Comparison of ENCODE assay signal across 1 cellular context in genomic region chr13:98677398-98677797, GRCh38.
TF ChIP-seq lines count a peak whose summit lies in the region.

No MANE protein-coding gene starts in this region.

TF ChIP-seq in SK-N-SH, 30 proteins besides CTCF, POLR2A, EP300 and RAD21 (continued from another document):
- TF ChIP-seq USF2 (IDR thresholded peaks at IDR 0.05; ENCODE audit: borderline replicate concordance, low read depth, low read length) (no peak), SMC3 (IDR thresholded peaks at IDR 0.05; ENCODE audit: low read depth, low read length) (no peak), SIN3A (IDR thresholded peaks at IDR 0.05; ENCODE audit: borderline replicate concordance, low read depth, low read length) (no peak), GATA2 (CRISPR knock-in tag; IDR thresholded peaks at IDR 0.05) (no peak), POLR2AphosphoS5 (IDR thresholded peaks at IDR 0.05; ENCODE audit: low read depth, low read length) (no peak), TAF1 (IDR thresholded peaks at IDR 0.05; ENCODE audit: borderline replicate concordance, low read depth, low read length) (no peak), FOXJ3 (CRISPR knock-in tag; IDR thresholded peaks at IDR 0.05) (no peak), TCF12 (IDR thresholded peaks at IDR 0.05) (no peak), JUND (IDR thresholded peaks at IDR 0.05) (no peak), EZH2phosphoT487 (IDR thresholded peaks at IDR 0.05; ENCODE audit: borderline replicate concordance, low read depth) (no peak), RFX5 (IDR thresholded peaks at IDR 0.05; ENCODE audit: low read length) (no peak), RXRA (IDR thresholded peaks at IDR 0.05; ENCODE audit: borderline replicate concordance, low read depth) (no peak), MEF2A (IDR thresholded peaks at IDR 0.05; ENCODE audit: borderline replicate concordance, low read depth) (no peak), IRF3 (IDR thresholded peaks at IDR 0.05; ENCODE audit: low read depth, low read length) (no peak)
